Comparison of ENCODE assay signal across 23 cellular contexts in the genomic region with DNA sequence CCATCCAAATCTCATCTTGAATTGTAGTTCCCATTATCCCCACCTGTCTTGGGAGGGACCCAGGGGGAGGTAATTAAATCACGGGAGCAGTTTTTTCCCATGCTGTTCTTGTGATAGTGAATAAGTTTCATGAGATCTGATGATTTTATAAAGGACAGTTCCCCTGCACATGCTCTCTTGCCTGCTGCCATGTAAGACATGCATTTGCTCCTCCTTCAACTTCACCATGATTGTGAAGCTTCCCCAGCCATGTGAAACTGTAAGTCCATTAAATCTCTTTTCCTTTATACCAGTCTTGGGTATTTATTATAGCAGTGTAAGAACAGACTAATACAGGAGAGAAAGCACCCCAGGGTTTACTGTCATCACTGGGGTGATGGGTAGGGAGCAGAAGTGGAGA.
DNase-seq lines count a peak whose midpoint lies in the region; ATAC-seq, FAIRE-seq and TF ChIP-seq lines count a peak whose summit lies in the region.
"Had no signal": no experiment of that assay in that cellular context is flagged by ENCODE, and none has a peak within 500 bp of the region (broad histone marks: within the 10 kb centered on the region; RNA-seq: fewer than 3 reads in every experiment).

No MANE protein-coding gene starts in this region.

- no peaks in the 10 kb centered on the region for H4K20me1 ChIP-seq in HepG2 (ENCODE audit: insufficient read depth, low read length)
- H4K20me1 ChIP-seq: BLaER1 treated with 17β-estradiol and CSF1 and Interleukin-3, amounts not matched to agents 10 nM and 100 nM had no signal

- TF ChIP-seq RAD21 in HepG2 (CRISPR knock-in tag; IDR thresholded peaks at IDR 0.05), result no peak

- no peaks in the 10 kb centered on the region for H3K79me2 ChIP-seq in HepG2 (ENCODE audit: insufficient read depth, low read length)

- POLR2A ChIA-PET in HepG2 (lab: Yijun Ruan, JAX), result no interaction called here

- BruUV-seq in HepG2 (replicated peaks; lab: Mats Ljungman, UMichigan), result no TSS peak

- no peak overlapping the region for H3K4me3 ChIP-seq in HepG2 (replicated peaks in 1 of 3; ENCODE audit: insufficient read depth in 1 of 3, low read depth in 2 of 3, low read length in 3 of 3)
- no peak overlapping the region for H3K4me3 ChIP-seq in right lobe of liver
- H3K4me3 ChIP-seq in esophagus muscularis mucosa, result no peak overlapping the region
- no peak overlapping the region for H3K4me3 ChIP-seq in mucosa of rectum (ENCODE audit: low read length in 2 of 2)
- H3K4me3 ChIP-seq in transverse colon, result no peak overlapping the region
- H3K4me3 ChIP-seq: A549; BLaER1 treated with 17β-estradiol and CSF1 and Interleukin-3, amounts not matched to agents 10 nM and 100 nM; GM12878; GM23338 had no signal

- H3K36me3 ChIP-seq in HepG2 (replicated peaks in 1 of 2; ENCODE audit: control insufficient read depth in 1 of 2, insufficient read depth in 2 of 2, low read length in 2 of 2) (no peaks in the 10 kb centered on the region), right lobe of liver (no peaks in the 10 kb centered on the region), esophagus muscularis mucosa (no peaks in the 10 kb centered on the region), mucosa of rectum (ENCODE audit: control insufficient read depth in 2 of 2, insufficient read depth in 2 of 2, low read length in 2 of 2) (no peaks in the 10 kb centered on the region), transverse colon (no peaks in the 10 kb centered on the region)
- H3K36me3 ChIP-seq: BE2C; BLaER1 treated with 17β-estradiol and CSF1 and Interleukin-3, amounts not matched to agents 10 nM and 100 nM had no signal

- TF ChIP-seq POLR2A in HepG2 (IDR thresholded peaks at IDR 0.05; ENCODE audit: insufficient read depth in 1 of 2, low read depth in 2 of 2, low read length in 2 of 2) (no peak), right lobe of liver (IDR thresholded peaks at IDR 0.05) (no peak), esophagus muscularis mucosa (IDR thresholded peaks at IDR 0.05; ENCODE audit: low read depth) (no peak), transverse colon (IDR thresholded peaks at IDR 0.05) (no peak)

- no peak for TF ChIP-seq CTCF in HepG2 (CRISPR knock-in tag; IDR thresholded peaks at IDR 0.05)
- no peak for TF ChIP-seq CTCF in right lobe of liver (IDR thresholded peaks at IDR 0.05)
- no peak for TF ChIP-seq CTCF in esophagus muscularis mucosa (IDR thresholded peaks at IDR 0.05)
- no peak for TF ChIP-seq CTCF in transverse colon (IDR thresholded peaks at IDR 0.05)

- H3K4me1 ChIP-seq in HepG2 (ENCODE audit: insufficient read depth, low read length) (peaks cover 24% of the 10 kb centered on the region), right lobe of liver (peaks cover 0 to 13% (median 0%) of the 10 kb centered on the region in 4 donors), esophagus muscularis mucosa (peaks cover 9 to 39% (median 25%) of the 10 kb centered on the region in 4 donors), mucosa of rectum (ENCODE audit: control insufficient read depth in 2 of 2, insufficient read depth in 2 of 2, low read length in 2 of 2) (peaks cover 11 to 21% of the 10 kb centered on the region in 2 donors), transverse colon (peaks cover 12 to 30% (median 18%) of the 10 kb centered on the region in 4 donors)
- H3K4me1 ChIP-seq: A549; BE2C; BLaER1 treated with 17β-estradiol and CSF1 and Interleukin-3, amounts not matched to agents 10 nM and 100 nM had no signal

- FAIRE-seq in HepG2 (lab: Jason Lieb, UNC), result no peak
- FAIRE-seq: A549, GM12878 had no signal

- DNase-seq in HepG2 (ENCODE audit: low spot score) (no peak), right lobe of liver (no peak), esophagus muscularis mucosa (ENCODE audit: extremely low spot score) (no peak), transverse colon (no peak), DMS 273 treated with DMSO at 0.1 percent for 48 hours (lab: John Stamatoyannopoulos, UW) (no peak), anterior cingulate cortex (lab: John Stamatoyannopoulos, UW) (no peak)
- no peak for DNase-seq in effector CD4-positive, alpha-beta T cell
- DNase-seq: 8988T; ACHN; AML-193; BE2C; CD4-positive, alpha-beta memory T cell; COR-L47; DMS79; EL; GDM1; H9 had no signal

- H2AFZ ChIP-seq in HepG2 (ENCODE audit: low read length), result no peak overlapping the region
- H2AFZ ChIP-seq: GM23338 had no signal

- H3K9ac ChIP-seq in HepG2 (ENCODE audit: insufficient read depth, low read depth, low read length), result no peak overlapping the region
- H3K9ac ChIP-seq in mucosa of rectum (ENCODE audit: low read depth in 1 of 2, low read length in 2 of 2), result no peak overlapping the region
- H3K9ac ChIP-seq: BLaER1 treated with 17β-estradiol and CSF1 and Interleukin-3, amounts not matched to agents 10 nM and 100 nM had no signal

- intact Hi-C loops in HepG2 (cut with micrococcal nuclease; ENCODE audit: unreplicated experiment), result no loop called here
- intact Hi-C loops in right lobe of liver (cut with DNase I), result loop anchor here in 1 of 2 donors (10.0 kb wide), 1 partner anchor 78 kb away; no protein-coding TSS in a partner anchor
- intact Hi-C loops in esophagus muscularis mucosa (cut with DNase I), result no loop called here
- intact Hi-C loops in transverse colon (cut with DNase I; ENCODE audit: low total_unique reads), result no loop called here

- CTCF ChIA-PET in HepG2 (lab: Yijun Ruan, JAX; ENCODE audit: low intra/inter-chr PET ratio, low total read pairs), result no interaction called here

- peaks cover 0 to 2% of the 10 kb centered on the region in 2 experiments; a peak in 1 of 5 replicates for H3K27me3 ChIP-seq in HepG2 (ENCODE audit: control insufficient read depth in 1 of 2, insufficient read depth in 2 of 2, low read length in 2 of 2)
- H3K27me3 ChIP-seq in right lobe of liver, result no peaks in the 10 kb centered on the region
- no peaks in the 10 kb centered on the region for H3K27me3 ChIP-seq in esophagus muscularis mucosa
- no peaks in the 10 kb centered on the region for H3K27me3 ChIP-seq in mucosa of rectum (ENCODE audit: control insufficient read depth in 2 of 2, insufficient read depth in 2 of 2, low read length in 2 of 2)
- H3K27me3 ChIP-seq in transverse colon, result no peaks in the 10 kb centered on the region
- H3K27me3 ChIP-seq: BE2C; BLaER1 treated with 17β-estradiol and CSF1 and Interleukin-3, amounts not matched to agents 10 nM and 100 nM had no signal

- 0% methylated on average over 1 of the region's 1 CpG for WGBS in HepG2 (ENCODE audit: low lambda C conversion rate)
- no CpG with 5 or more reads among the region's 1 CpG for WGBS in right lobe of liver (ENCODE audit: insufficient coverage, low coverage, low lambda C conversion rate, missing lambda C conversion rate)
- WGBS in esophagus muscularis mucosa, result 88% methylated on average over 1 of the region's 1 CpG
- WGBS in transverse colon (ENCODE audit: low coverage in 1 of 2), 2 donors, result 100% methylated on average over 1 of the region's 1 CpG; no CpG with 5 or more reads in 1 of the 2 donors

- no peak overlapping the region for H3K27ac ChIP-seq in HepG2 (ENCODE audit: extremely low read length, insufficient read depth, low read length)
- no peak overlapping the region for H3K27ac ChIP-seq in right lobe of liver
- peak overlapping the region in 3 of 4 donors; percentile 74 to 80 (median 78) for H3K27ac ChIP-seq in esophagus muscularis mucosa (replicated peaks in 1 of 4)
- peak overlapping the region; percentile 41 to 51 for H3K27ac ChIP-seq in mucosa of rectum (ENCODE audit: low read depth in 2 of 2, low read length in 2 of 2)
- H3K27ac ChIP-seq in transverse colon, result peak overlapping the region in 3 of 4 donors; percentile 48 to 55 (median 51)
- H3K27ac ChIP-seq: A549; BLaER1 treated with 17β-estradiol and CSF1 and Interleukin-3, amounts not matched to agents 10 nM and 100 nM had no signal

- in situ Hi-C loops in HepG2 (cut with HindIII; ENCODE audit: extremely low pct_ligation_motif_present, low pct_unique_long_range_greater_than_20kb) (no loop called here), transverse colon (cut with MboI; ENCODE audit: low pct_ligation_motif_present in 1 of 4, low pct_unique_long_range_greater_than_20kb in 1 of 4, low sequenced_read_pairs in 3 of 4) (no loop called here)

- TF ChIP-seq EP300 in HepG2 (IDR thresholded peaks at IDR 0.05; ENCODE audit: low read depth in 2 of 2, low read length in 2 of 2) (no peak), HepG2 (CRISPR knock-in tag; IDR thresholded peaks at IDR 0.05; ENCODE audit: borderline replicate concordance) (no peak), esophagus muscularis mucosa (IDR thresholded peaks at IDR 0.05) (no peak), transverse colon (IDR thresholded peaks at IDR 0.05; ENCODE audit: low read depth) (no peak)

- H3K9me3 ChIP-seq in HepG2 (ENCODE audit: low read length), result no peaks in the 10 kb centered on the region
- H3K9me3 ChIP-seq in right lobe of liver, result no peaks in the 10 kb centered on the region
- H3K9me3 ChIP-seq in esophagus muscularis mucosa, result peaks cover 0 to 6% (median 0%) of the 10 kb centered on the region in 4 donors
- H3K9me3 ChIP-seq in mucosa of rectum (ENCODE audit: control insufficient read depth in 2 of 2, low read length in 2 of 2), result no peaks in the 10 kb centered on the region
- peaks cover 0 to 3% of the 10 kb centered on the region in 2 donors for H3K9me3 ChIP-seq in transverse colon
- H3K9me3 ChIP-seq: BE2C had no signal

- no peak for ATAC-seq in HepG2
- no peak for ATAC-seq in right lobe of liver
- ATAC-seq: A549, GM12878, GM23338, HCT116 had no signal

- H3K4me2 ChIP-seq in HepG2 (ENCODE audit: low read depth, low read length), result no peak overlapping the region
- H3K4me2 ChIP-seq: A549; BLaER1 treated with 17β-estradiol and CSF1 and Interleukin-3, amounts not matched to agents 10 nM and 100 nM; GM23338 had no signal

TF ChIP-seq in HepG2, 621 proteins besides CTCF, POLR2A, EP300 and RAD21 (continues in another document):
- TF ChIP-seq DMAP1 (CRISPR knock-in tag; IDR thresholded peaks at IDR 0.05), result no peak
- TF ChIP-seq, protein P1, sequence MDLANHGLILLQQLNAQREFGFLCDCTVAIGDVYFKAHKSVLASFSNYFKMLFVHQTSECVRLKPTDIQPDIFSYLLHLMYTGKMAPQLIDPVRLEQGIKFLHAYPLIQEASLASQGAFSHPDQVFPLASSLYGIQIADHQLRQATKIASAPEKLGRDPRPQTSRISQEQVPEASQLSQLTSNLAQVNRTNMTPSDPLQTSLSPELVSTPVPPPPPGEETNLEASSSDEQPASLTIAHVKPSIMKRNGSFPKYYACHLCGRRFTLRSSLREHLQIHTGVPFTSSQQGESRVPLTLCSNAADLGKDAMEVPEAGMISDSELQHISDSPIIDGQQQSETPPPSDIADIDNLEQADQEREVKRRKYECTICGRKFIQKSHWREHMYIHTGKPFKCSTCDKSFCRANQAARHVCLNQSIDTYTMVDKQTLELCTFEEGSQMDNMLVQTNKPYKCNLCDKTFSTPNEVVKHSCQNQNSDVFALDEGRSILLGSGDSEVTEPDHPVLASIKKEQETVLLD (CRISPR knock-in tag; IDR thresholded peaks at IDR 0.05; ENCODE audit: low read depth), result no peak
- no peak for TF ChIP-seq ZNF572 (CRISPR knock-in tag; IDR thresholded peaks at IDR 0.05)
- TF ChIP-seq U2AF1 (optimal IDR thresholded peaks at IDR 0.05; ENCODE audit: low read depth, low read length), result no peak
- TF ChIP-seq MLLT10 (CRISPR knock-in tag; IDR thresholded peaks at IDR 0.05), result no peak
- no peak for TF ChIP-seq SRSF1 (optimal IDR thresholded peaks at IDR 0.05; ENCODE audit: low read depth, low read length)

Comparison
In these comparisons a context has a peak if more than half of its experiments do, and no peak if none do; other contexts are left out.
1. H3K27ac ChIP-seq: peak in esophagus muscularis mucosa (3 of 4), mucosa of rectum (2 of 2) and transverse colon (3 of 4); none in HepG2 (single experiment) and right lobe of liver (0 of 3).